ENCODE assay signal across 22 cellular contexts in genomic region chr17:79425686-79426085, GRCh38.
DNase-seq lines count a peak whose midpoint lies in the region; ATAC-seq, FAIRE-seq and TF ChIP-seq lines count a peak whose summit lies in the region.
"Had no signal": no experiment of that assay in that cellular context is flagged by ENCODE, and none has a peak within 500 bp of the region (broad histone marks: within the 10 kb centered on the region; RNA-seq: fewer than 3 reads in every experiment).

No MANE protein-coding gene starts in this region.

- no peaks in the 10 kb centered on the region for H3K9me2 ChIP-seq in GM23338 (ENCODE audit: insufficient read depth)

- H2AK5ac ChIP-seq in H1 (ENCODE audit: low read depth, low read length) (0 out of 2 replicates have a peak overlapping the region, but pooled peaks have one; percentile 39), neuronal stem cell (ENCODE audit: low read depth, low read length) (peak overlapping the region; percentile 47)

- H2AFZ ChIP-seq in GM23338 (no peak overlapping the region), H1 (ENCODE audit: low read length) (no peak overlapping the region), neuronal stem cell (ENCODE audit: low read length) (no peak overlapping the region)
- H2AFZ ChIP-seq: GM23248 had no signal

- no peaks in the 10 kb centered on the region for H3K4me1 Mint-ChIP-seq in activated naive CD4-positive, alpha-beta T cell treated with anti-CD3 and anti-CD28 coated beads for 36 hours (ENCODE audit: low read depth)
- no peaks in the 10 kb centered on the region for H3K4me1 Mint-ChIP-seq in activated naive CD4-positive, alpha-beta T cell treated with anti-CD3 and anti-CD28 coated beads, Interleukin-2, amount 10 ng/mL, durations not matched to agents 7 days and 5 days
- H3K4me1 Mint-ChIP-seq in GM23338 = no peaks in the 10 kb centered on the region; the same call in 2 of the 3 replicates
- H3K4me1 Mint-ChIP-seq: B cell had no signal

- H3K14ac ChIP-seq in H1 (ENCODE audit: insufficient read length) (no peak overlapping the region), neuronal stem cell (ENCODE audit: low read length) (peak overlapping the region; percentile 43)

- WGBS in H1 (ENCODE audit: extremely low coverage in 1 of 2, insufficient coverage in 1 of 2, insufficient read length in 1 of 2, insufficient replicate concordance in 2 of 2, low coverage in 1 of 2, low lambda C conversion rate in 2 of 2, missing lambda C conversion rate in 1 of 2), 2 experiments = 84% methylated on average over 12 of the region's 14 CpGs; no CpG with 5 or more reads in 1 of the 2 experiments
- WGBS in neuronal stem cell (ENCODE audit: extremely low coverage in 2 of 2, insufficient read length in 2 of 2, insufficient replicate concordance in 1 of 2), 2 donors = no CpG with 5 or more reads among the region's 14 CpGs

- no peak overlapping the region for H4K5ac ChIP-seq in H1 (ENCODE audit: insufficient read length, low read depth, low read length)

- H4K8ac ChIP-seq in H1 (ENCODE audit: extremely low read depth, insufficient read depth, low read length) (no peak overlapping the region), neuronal stem cell (ENCODE audit: low read depth, low read length) (no peak overlapping the region)

- no peaks in the 10 kb centered on the region for H3K27me3 Mint-ChIP-seq in activated naive CD4-positive, alpha-beta T cell treated with anti-CD3 and anti-CD28 coated beads for 36 hours (ENCODE audit: low read depth)
- H3K27me3 Mint-ChIP-seq in activated naive CD4-positive, alpha-beta T cell treated with anti-CD3 and anti-CD28 coated beads, Interleukin-2, amount 10 ng/mL, durations not matched to agents 7 days and 5 days = peaks cover 17% of the 10 kb centered on the region
- H3K27me3 Mint-ChIP-seq in GM23338 (ENCODE audit: insufficient read depth, low read depth, poor library complexity) = peaks cover 18% of the 10 kb centered on the region

- H3K9ac ChIP-seq in H1 (replicated peaks in 1 of 4; ENCODE audit: extremely low read depth in 1 of 4, low read depth in 3 of 4, low read length in 3 of 4) (no peak overlapping the region), neuronal stem cell (ENCODE audit: low read depth, low read length, poor library complexity) (no peak overlapping the region)
- H3K9ac ChIP-seq: GM23248 had no signal

- no peak overlapping the region for H3K4me3 ChIP-seq in GM23338
- H3K4me3 ChIP-seq in H1 (ENCODE audit: extremely low read depth in 1 of 4, insufficient read depth in 2 of 4, low read depth in 3 of 4, low read length in 4 of 4) = no peak overlapping the region
- H3K4me3 ChIP-seq in neuronal stem cell (ENCODE audit: low read length in 2 of 2) = no peak overlapping the region
- H3K4me3 ChIP-seq: GM12878, GM23248 had no signal

- no peak; the same call in 2 of the 3 replicates for ATAC-seq in GM23338
- ATAC-seq in HG03565 (IDR thresholded peaks at IDR 0.05; ENCODE audit: unreplicated experiment) = no peak
- ATAC-seq: CD8-positive, alpha-beta T cell; GM12878 had no signal

- no peak overlapping the region for H3K4me3 Mint-ChIP-seq in activated naive CD4-positive, alpha-beta T cell treated with anti-CD3 and anti-CD28 coated beads for 36 hours
- H3K4me3 Mint-ChIP-seq in activated naive CD4-positive, alpha-beta T cell treated with anti-CD3 and anti-CD28 coated beads, Interleukin-2, amount 10 ng/mL, durations not matched to agents 7 days and 5 days = no peak overlapping the region
- no peak overlapping the region for H3K4me3 Mint-ChIP-seq in GM23338
- H3K4me3 Mint-ChIP-seq: B cell; CD8-positive, alpha-beta T cell had no signal

- H3K27ac Mint-ChIP-seq in activated naive CD4-positive, alpha-beta T cell treated with anti-CD3 and anti-CD28 coated beads for 36 hours = peak overlapping the region; percentile 31
- no peak overlapping the region for H3K27ac Mint-ChIP-seq in activated naive CD4-positive, alpha-beta T cell treated with anti-CD3 and anti-CD28 coated beads, Interleukin-2, amount 10 ng/mL, durations not matched to agents 7 days and 5 days
- H3K27ac Mint-ChIP-seq in GM23338 = peak overlapping the region; percentile 47; the same call in 1 of the 2 replicates
- H3K27ac Mint-ChIP-seq: B cell; CD8-positive, alpha-beta T cell had no signal

- no peak overlapping the region for H4K91ac ChIP-seq in H1 (replicated peaks; ENCODE audit: insufficient read length, low read length)
- no peak overlapping the region for H4K91ac ChIP-seq in neuronal stem cell (ENCODE audit: low read depth, low read length, poor library complexity)

- H3K36me3 ChIP-seq in GM23338 (ENCODE audit: insufficient read depth) = no peaks in the 10 kb centered on the region
- H3K36me3 ChIP-seq in H1 (ENCODE audit: control insufficient read depth in 2 of 4, insufficient read depth in 4 of 4, low read length in 3 of 4) = no peaks in the 10 kb centered on the region
- no peaks in the 10 kb centered on the region for H3K36me3 ChIP-seq in neuronal stem cell (replicated peaks in 1 of 2; ENCODE audit: control insufficient read depth in 2 of 2, insufficient read depth in 2 of 2, low read length in 2 of 2)

- H3K27ac ChIP-seq in GM23338 (ENCODE audit: low read depth) (no peak overlapping the region), H1 (ENCODE audit: low read depth, low read length) (no peak overlapping the region), neuronal stem cell (replicated peaks; ENCODE audit: low read length) (no peak overlapping the region)
- H3K27ac ChIP-seq: 22Rv1, GM23248 had no signal

- POLR2A ChIA-PET in H1 (lab: Charles Lee; ENCODE audit: partially characterized antibody) = no interaction called here

- H2BK20ac ChIP-seq in H1 (ENCODE audit: low read length) = no peak overlapping the region

- TF ChIP-seq POLR2A in H1 (IDR thresholded peaks at IDR 0.05; ENCODE audit: control extremely low read depth in 1 of 2, low read depth in 2 of 2, low read length in 2 of 2) = no peak

- DNase-seq in activated naive CD4-positive, alpha-beta T cell treated with anti-CD3 and anti-CD28 coated beads for 36 hours = no peak
- no peak for DNase-seq in activated naive CD4-positive, alpha-beta T cell treated with anti-CD3 and anti-CD28 coated beads, Interleukin-2, amount 10 ng/mL, durations not matched to agents 7 days and 5 days
- no peak for DNase-seq in GM23338 (ENCODE audit: low spot score)
- DNase-seq in H1 (ENCODE audit: low read depth in 1 of 2, low spot score in 2 of 2) = no peak
- DNase-seq in neuronal stem cell (ENCODE audit: low spot score) = no peak
- no peak for DNase-seq in posterior vena cava (ENCODE audit: low spot score)
- no peak for DNase-seq in kidney tubule cell (ENCODE audit: low spot score)
- DNase-seq: C1 segment of cervical spinal cord, Caco-2, DMS153, DND-41, GDM1, GM23248, HCEC 1CT had no signal

- FAIRE-seq in H1 (lab: Jason Lieb, UNC) = no peak
- FAIRE-seq: A204.1, GM12878, GM19239, H54 had no signal

- intact Hi-C loops in activated naive CD4-positive, alpha-beta T cell treated with anti-CD3 and anti-CD28 coated beads for 36 hours (cut with micrococcal nuclease) = no loop called here
- intact Hi-C loops in posterior vena cava (cut with DNase I) = no loop called here

- CTCF ChIA-PET in activated naive CD4-positive, alpha-beta T cell treated with anti-CD3 and anti-CD28 coated beads for 36 hours (lab: Charles Lee) = no interaction called here
- CTCF ChIA-PET in activated naive CD4-positive, alpha-beta T cell treated with anti-CD3 and anti-CD28 coated beads, Interleukin-2, amount 10 ng/mL, durations not matched to agents 7 days and 5 days (lab: Charles Lee) = no interaction called here
- CTCF ChIA-PET in H1 (lab: Charles Lee; ENCODE audit: partially characterized antibody) = interaction anchor here (1.5 to 6.5 kb wide), 2 partner anchors 13 to 338 kb away, joined by 4 to 27 read pairs; no protein-coding TSS in a partner anchor

- H3K18ac ChIP-seq in H1 (ENCODE audit: extremely low read depth, low read length) = no peak overlapping the region
- H3K18ac ChIP-seq in neuronal stem cell (ENCODE audit: low read length) = peak overlapping the region; percentile 31

- H3K9me3 ChIP-seq in H1 (ENCODE audit: insufficient read depth in 2 of 2, low read depth in 1 of 2, low read length in 1 of 2) (no peaks in the 10 kb centered on the region), neuronal stem cell (replicated peaks in 1 of 2; ENCODE audit: control insufficient read depth in 2 of 2, insufficient read depth in 1 of 2, low read depth in 1 of 2, low read length in 2 of 2) (no peaks in the 10 kb centered on the region)
- H3K9me3 ChIP-seq: Caco-2 had no signal

- H3K4me1 ChIP-seq in GM23338 (ENCODE audit: insufficient read depth) (no peaks in the 10 kb centered on the region), H1 (replicated peaks in 1 of 4; ENCODE audit: control insufficient read depth in 3 of 4, insufficient read depth in 4 of 4, low read length in 3 of 4) (no peaks in the 10 kb centered on the region; a peak in 2 of 7 replicates), neuronal stem cell (ENCODE audit: control insufficient read depth in 2 of 2, insufficient read depth in 1 of 2, low read depth in 1 of 2, low read length in 2 of 2) (peaks cover 0 to 10% of the 10 kb centered on the region in 2 donors)
- H3K4me1 ChIP-seq: Caco-2 had no signal

- TF ChIP-seq CTCF in GM23338 (conservative IDR thresholded peaks at IDR 0.05; ENCODE audit: low read depth in 2 of 2) (no peak), H1 (IDR thresholded peaks at IDR 0.05; ENCODE audit: control extremely low read depth in 1 of 3, insufficient read depth in 1 of 3, low read depth in 1 of 3, low read length in 3 of 3) (no peak)

- H3K4ac ChIP-seq in H1 (replicated peaks; ENCODE audit: insufficient read length, low read depth, low read length) (no peak overlapping the region), neuronal stem cell (ENCODE audit: low read length) (no peak overlapping the region)

- H2BK15ac ChIP-seq in H1 (ENCODE audit: low read length) (no peak overlapping the region), neuronal stem cell (ENCODE audit: low read length) (peak overlapping the region; percentile 78)

- H3K23ac ChIP-seq in H1 (ENCODE audit: insufficient read length) (no peak overlapping the region), neuronal stem cell (ENCODE audit: low read depth, low read length, poor library complexity) (peak overlapping the region; percentile 58)

- no peak overlapping the region for H3K56ac ChIP-seq in H1 (replicated peaks; ENCODE audit: insufficient read length, low read depth, low read length)

- H2BK120ac ChIP-seq in H1 (replicated peaks; ENCODE audit: low read depth, low read length) (no peak overlapping the region), neuronal stem cell (ENCODE audit: low read depth, low read length) (no peak overlapping the region)

- H3K79me1 ChIP-seq in H1 (ENCODE audit: low read depth, low read length) (no peaks in the 10 kb centered on the region), neuronal stem cell (ENCODE audit: low read depth, low read length) (no peaks in the 10 kb centered on the region)

- no peak for TF ChIP-seq RAD21 in H1 (IDR thresholded peaks at IDR 0.05 in 1 of 2, conservative IDR thresholded peaks at IDR 0.05 in 1 of 2; ENCODE audit: low read depth in 2 of 2, low read length in 2 of 2)

- TF ChIP-seq EP300 in H1 (IDR thresholded peaks at IDR 0.05; ENCODE audit: borderline replicate concordance in 1 of 2, low read depth in 2 of 2, low read length in 2 of 2) = no peak

- H4K20me1 ChIP-seq in GM23338 (replicated peaks; ENCODE audit: insufficient read depth) (no peaks in the 10 kb centered on the region), H1 (replicated peaks in 1 of 2; ENCODE audit: control insufficient read depth in 1 of 2, insufficient read depth in 2 of 2, low read length in 2 of 2) (no peaks in the 10 kb centered on the region)

- H3K23me2 ChIP-seq in H1 (ENCODE audit: low read depth, low read length) = no peaks in the 10 kb centered on the region

- H3K79me2 ChIP-seq in GM23338 (replicated peaks; ENCODE audit: insufficient read depth) (no peaks in the 10 kb centered on the region), H1 (ENCODE audit: control insufficient read depth in 1 of 2, insufficient read depth in 2 of 2, low read length in 2 of 2) (no peaks in the 10 kb centered on the region)

- H2BK12ac ChIP-seq in H1 (ENCODE audit: low read depth, low read length) (no peak overlapping the region), neuronal stem cell (ENCODE audit: low read length) (no peak overlapping the region)

- H2BK5ac ChIP-seq in H1 (ENCODE audit: low read depth, low read length) (no peak overlapping the region), neuronal stem cell (ENCODE audit: low read length) (no peak overlapping the region)

- H3K36me3 Mint-ChIP-seq in activated naive CD4-positive, alpha-beta T cell treated with anti-CD3 and anti-CD28 coated beads for 36 hours (ENCODE audit: low read depth) = no peaks in the 10 kb centered on the region
- H3K36me3 Mint-ChIP-seq in activated naive CD4-positive, alpha-beta T cell treated with anti-CD3 and anti-CD28 coated beads, Interleukin-2, amount 10 ng/mL, durations not matched to agents 7 days and 5 days = no peaks in the 10 kb centered on the region
- H3K36me3 Mint-ChIP-seq in GM23338 (ENCODE audit: low read depth) = no peaks in the 10 kb centered on the region
- H3K36me3 Mint-ChIP-seq: CD8-positive, alpha-beta T cell had no signal

- H3K9me3 Mint-ChIP-seq in activated naive CD4-positive, alpha-beta T cell treated with anti-CD3 and anti-CD28 coated beads for 36 hours = no peaks in the 10 kb centered on the region
- H3K9me3 Mint-ChIP-seq in activated naive CD4-positive, alpha-beta T cell treated with anti-CD3 and anti-CD28 coated beads, Interleukin-2, amount 10 ng/mL, durations not matched to agents 7 days and 5 days = no peaks in the 10 kb centered on the region
- H3K9me3 Mint-ChIP-seq in GM23338 = no peaks in the 10 kb centered on the region; the same call in 2 of the 3 replicates
- H3K9me3 Mint-ChIP-seq: CD8-positive, alpha-beta T cell had no signal

- H3K4me2 ChIP-seq in GM23338 (no peak overlapping the region), H1 (ENCODE audit: insufficient read depth in 1 of 2, low read depth in 2 of 2, low read length in 2 of 2) (no peak overlapping the region), neuronal stem cell (ENCODE audit: insufficient read depth, low read length, poor library complexity, severe bottlenecking) (no peak overlapping the region)

- H3K27me3 ChIP-seq in GM23338 (ENCODE audit: insufficient read depth) (no peaks in the 10 kb centered on the region), H1 (replicated peaks in 1 of 4; ENCODE audit: control insufficient read depth in 3 of 4, extremely low read depth in 1 of 4, insufficient read depth in 3 of 4, low read length in 3 of 4) (no peaks in the 10 kb centered on the region; a peak in 1 of 7 replicates), neuronal stem cell (ENCODE audit: control insufficient read depth in 3 of 3, insufficient read depth in 3 of 3, low read depth in 1 of 3, low read length in 3 of 3) (no peaks in the 10 kb centered on the region)

- no peaks in the 10 kb centered on the region for H3F3A ChIP-seq in GM23338 (replicated peaks; ENCODE audit: low read depth)
